ENCODE assay signal across 9 cellular contexts in the genomic region with DNA sequence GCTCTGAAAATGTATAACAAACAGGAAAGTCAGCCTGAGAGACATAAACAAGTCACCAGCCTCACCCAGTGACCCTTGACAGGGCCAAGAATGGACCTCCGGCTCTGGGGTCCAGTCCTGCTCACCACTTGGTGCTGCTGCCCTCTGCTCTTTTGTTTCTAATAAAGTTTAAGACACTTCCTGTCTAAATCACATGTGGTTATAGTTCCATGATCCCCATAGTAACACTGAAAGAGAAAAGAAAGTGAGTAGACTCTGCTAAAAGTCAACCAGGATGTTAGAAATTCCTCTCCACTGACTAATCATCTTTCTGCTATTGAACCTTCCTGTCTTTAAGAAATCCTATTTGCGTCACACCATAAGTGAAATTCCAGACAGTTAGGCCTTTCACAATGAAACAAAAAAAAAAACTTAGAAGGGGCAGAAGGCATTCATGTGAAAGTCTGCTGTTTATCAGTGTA.
DNase-seq lines count a peak whose midpoint lies in the region; ATAC-seq, FAIRE-seq and TF ChIP-seq lines count a peak whose summit lies in the region.
"Had no signal": no experiment of that assay in that cellular context is flagged by ENCODE, and none has a peak within 500 bp of the region (broad histone marks: within the 10 kb centered on the region; RNA-seq: fewer than 3 reads in every experiment).

No MANE protein-coding gene starts in this region.

- 53% methylated on average over 2 of the region's 2 CpGs for WGBS in liver

- H3K4me1 ChIP-seq in liver (ENCODE audit: control insufficient read depth in 4 of 4, insufficient read depth in 4 of 4, low read length in 3 of 4), result no peaks in the 10 kb centered on the region

- no peak overlapping the region for H3K27ac ChIP-seq in liver (ENCODE audit: low read depth in 1 of 2, low read length in 2 of 2)
- H3K27ac ChIP-seq: C4-2B had no signal

- TF ChIP-seq CTCF in bronchial epithelial cell (IDR thresholded peaks at IDR 0.05; ENCODE audit: insufficient read depth, low read length, severe bottlenecking) (no peak), liver (IDR thresholded peaks at IDR 0.05; ENCODE audit: low read depth, low read length, missing input control) (no peak)

- H3K27me3 ChIP-seq in bronchial epithelial cell (ENCODE audit: control insufficient read depth, insufficient read depth, low read length), result no peaks in the 10 kb centered on the region
- H3K27me3 ChIP-seq in liver (ENCODE audit: control insufficient read depth in 4 of 4, insufficient read depth in 4 of 4, low read length in 3 of 4), result no peaks in the 10 kb centered on the region

- H3K9me3 ChIP-seq in liver (ENCODE audit: control insufficient read depth in 4 of 4, low read length in 3 of 4), result no peaks in the 10 kb centered on the region

- no peak for DNase-seq in Right ventricle myocardium inferior (ENCODE audit: missing footprints)
- DNase-seq in cardiac septum (ENCODE audit: low spot score), result no peak
- DNase-seq in bronchial epithelial cell (ENCODE audit: low read depth), result peak; percentile 99
- DNase-seq in GM19238 (ENCODE audit: insufficient read length, low spot score), result no peak
- DNase-seq in head of caudate nucleus, result no peak
- DNase-seq in NCI-H1436 treated with DMSO at 0.1 percent for 48 hours (lab: John Stamatoyannopoulos, UW), result no peak

- no peak overlapping the region for H3K4me3 ChIP-seq in bronchial epithelial cell (ENCODE audit: low read depth, low read length)
- no peak overlapping the region for H3K4me3 ChIP-seq in liver (ENCODE audit: low read depth in 1 of 3, low read length in 3 of 3)

- peak; percentile 50 for FAIRE-seq in bronchial epithelial cell (lab: Jason Lieb, UNC)

- peak; percentile 85 for ATAC-seq in Right ventricle myocardium inferior
- ATAC-seq in HG03159 (IDR thresholded peaks at IDR 0.05; ENCODE audit: unreplicated experiment), result no peak

- H3K9ac ChIP-seq in liver (ENCODE audit: low read depth in 1 of 2, low read length in 2 of 2), result no peak overlapping the region

- intact Hi-C loops in Right ventricle myocardium inferior (cut with DNase I), result loop anchor here (5.0 kb wide), 1 partner anchor 271 kb away; no protein-coding TSS in a partner anchor
- intact Hi-C loops in cardiac septum (cut with DNase I), result no loop called here
- intact Hi-C loops in head of caudate nucleus (cut with DNase I), result no loop called here

- H3K36me3 ChIP-seq in bronchial epithelial cell (ENCODE audit: control insufficient read depth, insufficient read depth, low read length) (no peaks in the 10 kb centered on the region), liver (ENCODE audit: control insufficient read depth in 4 of 4, insufficient read depth in 3 of 4, low read depth in 1 of 4, low read length in 3 of 4) (no peaks in the 10 kb centered on the region)

- no peak for TF ChIP-seq RAD21 in liver (IDR thresholded peaks at IDR 0.05)

TF ChIP-seq in liver, 16 proteins besides CTCF, POLR2A, EP300 and RAD21:
- TF ChIP-seq EGR1 (IDR thresholded peaks at IDR 0.05; ENCODE audit: low read depth in 2 of 2), result no peak
- TF ChIP-seq HNF4G (IDR thresholded peaks at IDR 0.05), result no peak
- no peak for TF ChIP-seq FOXA2 (IDR thresholded peaks at IDR 0.05)
- TF ChIP-seq ATF3 (IDR thresholded peaks at IDR 0.05), result no peak
- TF ChIP-seq REST (IDR thresholded peaks at IDR 0.05), result no peak
- no peak for TF ChIP-seq GABPA (IDR thresholded peaks at IDR 0.05 in 1 of 2, conservative IDR thresholded peaks at IDR 0.05 in 1 of 2)
- TF ChIP-seq JUND (IDR thresholded peaks at IDR 0.05), result peak; percentile 60 to 82
- peak; percentile 95 for TF ChIP-seq NR2F2 (IDR thresholded peaks at IDR 0.05)
- no peak for TF ChIP-seq HNF4A (conservative IDR thresholded peaks at IDR 0.05)
- TF ChIP-seq TAF1 (conservative IDR thresholded peaks at IDR 0.05), result no peak
- peak; percentile 49 for TF ChIP-seq ZBTB33 (IDR thresholded peaks at IDR 0.05)
- TF ChIP-seq, protein P1, sequence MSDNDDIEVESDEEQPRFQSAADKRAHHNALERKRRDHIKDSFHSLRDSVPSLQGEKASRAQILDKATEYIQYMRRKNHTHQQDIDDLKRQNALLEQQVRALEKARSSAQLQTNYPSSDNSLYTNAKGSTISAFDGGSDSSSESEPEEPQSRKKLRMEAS (IDR thresholded peaks at IDR 0.05), result no peak
- peak in 1 of 2 donors; percentile 48 for TF ChIP-seq RXRA (IDR thresholded peaks at IDR 0.05)
- TF ChIP-seq SP1 (IDR thresholded peaks at IDR 0.05), result peak; percentile 54
- no peak for TF ChIP-seq FOXA1 (IDR thresholded peaks at IDR 0.05)
- TF ChIP-seq YY1 (IDR thresholded peaks at IDR 0.05), result no peak
